ENCODE assay signal across 8 cellular contexts in the genomic region with DNA sequence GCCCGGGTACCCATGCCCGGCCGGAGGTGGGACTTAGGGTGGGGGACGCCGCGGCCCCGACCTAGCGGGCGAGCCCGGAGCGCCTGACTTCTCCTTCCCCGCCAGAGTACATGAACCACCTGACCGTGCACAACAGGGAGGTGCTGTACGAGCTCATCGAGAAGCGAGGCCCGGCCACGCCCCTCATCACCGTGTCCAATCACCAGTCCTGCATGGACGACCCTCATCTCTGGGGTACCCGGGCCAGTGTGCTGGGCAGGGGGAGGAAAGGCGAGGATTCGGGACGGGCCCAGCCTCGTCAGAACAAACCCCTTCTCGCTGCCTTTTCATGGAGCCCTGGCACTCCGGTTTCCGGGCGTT. TPM values are rescaled to one million over a fixed set of nuclear protein-coding genes. Genes with fewer than 3 reads are reported as not detected.
DNase-seq lines count a peak whose midpoint lies in the region; ATAC-seq and TF ChIP-seq lines count a peak whose summit lies in the region.

No MANE protein-coding gene starts in this region.

- TF ChIP-seq CTCF in adrenal gland (IDR thresholded peaks at IDR 0.05): no peak
- no peak for TF ChIP-seq CTCF in right atrium auricular region (IDR thresholded peaks at IDR 0.05)

- peak overlapping the region; percentile 76 for H3K27ac ChIP-seq in CD4-positive, CD25-positive, alpha-beta regulatory T cell (ENCODE audit: insufficient read depth, low read length, poor library complexity, severe bottlenecking)
- H3K27ac ChIP-seq in HUES48 (ENCODE audit: low read depth, low read length) (peak overlapping the region; percentile 78), adrenal gland (peak overlapping the region; percentile 64 to 95 (median 84)), right atrium auricular region (peak overlapping the region; percentile 87 to 91), rectal smooth muscle tissue (ENCODE audit: low read depth, low read length) (peak overlapping the region; percentile 85)

- H3K9ac ChIP-seq in HUES48 (ENCODE audit: low read depth, low read length) (peak overlapping the region; percentile 46; the same call in 1 of the 2 replicates), rectal smooth muscle tissue (ENCODE audit: low read length) (peak overlapping the region; percentile 62)

- H3K4me1 ChIP-seq in CD4-positive, CD25-positive, alpha-beta regulatory T cell (ENCODE audit: control insufficient read depth, insufficient read depth, low read length, poor library complexity, severe bottlenecking): peaks cover 16% of the 10 kb centered on the region
- H3K4me1 ChIP-seq in HUES48 (ENCODE audit: control insufficient read depth, insufficient read depth, low read length): no peaks in the 10 kb centered on the region
- peaks cover 0 to 4% of the 10 kb centered on the region in 2 donors for H3K4me1 ChIP-seq in adrenal gland (replicated peaks in 1 of 2)
- H3K4me1 ChIP-seq in right atrium auricular region: peaks cover 0 to 21% of the 10 kb centered on the region in 2 donors
- H3K4me1 ChIP-seq in rectal smooth muscle tissue (ENCODE audit: control insufficient read depth, insufficient read depth, low read length): no peaks in the 10 kb centered on the region

- H3K27me3 Mint-ChIP-seq in CD4-positive, CD25-positive, alpha-beta regulatory T cell: no peaks in the 10 kb centered on the region

- H3K4me1 Mint-ChIP-seq in CD4-positive, CD25-positive, alpha-beta regulatory T cell: peaks cover 3 to 21% (median 8%) of the 10 kb centered on the region in 4 donors

- TF ChIP-seq POLR2A in adrenal gland (IDR thresholded peaks at IDR 0.05): peak in 1 of 2 donors; percentile 47

- peak in 2 of 3 donors; percentile 30 to 78 for DNase-seq in CD4-positive, CD25-positive, alpha-beta regulatory T cell
- DNase-seq in RKO (ENCODE audit: low spot score) (peak; percentile 56), adrenal gland (peak; percentile 61 to 83 (median 70)), right atrium auricular region (ENCODE audit: low spot score) (no peak), middle frontal gyrus (ENCODE audit: extremely low spot score, low spot score) (no peak)

- H3K9me3 ChIP-seq in CD4-positive, CD25-positive, alpha-beta regulatory T cell (ENCODE audit: control insufficient read depth in 2 of 2, low read length in 2 of 2): no peaks in the 10 kb centered on the region
- H3K9me3 ChIP-seq in HUES48 (ENCODE audit: control insufficient read depth, insufficient read depth, low read length) (peaks cover 30% of the 10 kb centered on the region), adrenal gland (replicated peaks in 1 of 3) (no peaks in the 10 kb centered on the region), right atrium auricular region (no peaks in the 10 kb centered on the region)

- 1 to 35% (median 33%) methylated on average over 13 to 29 of the region's 29 CpGs; no CpG with 5 or more reads in 1 of the 4 donors for WGBS in adrenal gland, 4 donors

- intact Hi-C loops in adrenal gland (cut with DNase I): no loop called here

- H3K4me3 ChIP-seq in CD4-positive, CD25-positive, alpha-beta regulatory T cell (ENCODE audit: low read depth, low read length): peak overlapping the region; percentile 53
- peak overlapping the region; percentile 72 for H3K4me3 ChIP-seq in HUES48 (ENCODE audit: low read depth, low read length)
- peak overlapping the region in 3 of 4 donors; percentile 25 to 70 (median 57) for H3K4me3 ChIP-seq in adrenal gland
- peak overlapping the region; percentile 67 to 68 for H3K4me3 ChIP-seq in right atrium auricular region
- H3K4me3 ChIP-seq in rectal smooth muscle tissue (ENCODE audit: low read length): peak overlapping the region; percentile 70

- H3K36me3 Mint-ChIP-seq in CD4-positive, CD25-positive, alpha-beta regulatory T cell: no peaks in the 10 kb centered on the region

- H3K27ac Mint-ChIP-seq in CD4-positive, CD25-positive, alpha-beta regulatory T cell: peak overlapping the region; percentile 69 to 78 (median 74)

- peaks cover 0 to 3% (median 0%) of the 10 kb centered on the region in 7 donors for H3K9me3 Mint-ChIP-seq in CD4-positive, CD25-positive, alpha-beta regulatory T cell

- H3K4me3 Mint-ChIP-seq in CD4-positive, CD25-positive, alpha-beta regulatory T cell: peak overlapping the region; percentile 85 to 87 (median 86)

- peak; percentile 58 to 73 for ATAC-seq in CD4-positive, CD25-positive, alpha-beta regulatory T cell (ENCODE audit: low read depth in 2 of 2)
- peak; percentile 52 for ATAC-seq in GM19328 (IDR thresholded peaks at IDR 0.05; ENCODE audit: unreplicated experiment)

- H3K36me3 ChIP-seq in CD4-positive, CD25-positive, alpha-beta regulatory T cell (ENCODE audit: control insufficient read depth, insufficient read depth, low read length): peaks cover 3% of the 10 kb centered on the region
- H3K36me3 ChIP-seq in HUES48 (ENCODE audit: control insufficient read depth, insufficient read depth, low read length) (peaks cover 8% of the 10 kb centered on the region; the same call in 1 of the 2 replicates), adrenal gland (replicated peaks in 1 of 2) (no peaks in the 10 kb centered on the region), right atrium auricular region (no peaks in the 10 kb centered on the region), rectal smooth muscle tissue (ENCODE audit: control insufficient read depth, insufficient read depth, low read length) (no peaks in the 10 kb centered on the region)

- no peaks in the 10 kb centered on the region for H3K27me3 ChIP-seq in CD4-positive, CD25-positive, alpha-beta regulatory T cell (ENCODE audit: control insufficient read depth, insufficient read depth, low read length)
- no peaks in the 10 kb centered on the region for H3K27me3 ChIP-seq in HUES48 (ENCODE audit: control insufficient read depth, insufficient read depth, low read length)
- H3K27me3 ChIP-seq in adrenal gland: peaks cover 4% of the 10 kb centered on the region
- no peaks in the 10 kb centered on the region for H3K27me3 ChIP-seq in right atrium auricular region
- H3K27me3 ChIP-seq in rectal smooth muscle tissue (ENCODE audit: control insufficient read depth, insufficient read depth, low read length): peaks cover 2% of the 10 kb centered on the region

RNA-seq across cellular contexts. Expression of a gene that starts 0.6 kb away (rescaled TPM):
- total RNA-seq in CD4-positive, CD25-positive, alpha-beta regulatory T cell: 84.2 TPM
- 10 to 100 TPM; 28.4 to 37.7 (median 34.3) TPM for polyA plus RNA-seq in CD4-positive, CD25-positive, alpha-beta regulatory T cell
- total RNA-seq in adrenal gland (10 to 100 TPM; 18.1 to 47.1 (median 26.6) TPM), right atrium auricular region (10 to 100 TPM; 24.8 to 28.9 TPM)
- polyA plus RNA-seq in adrenal gland: 100 to 1,000 TPM in 2 of 3 donors, 1 to 10 TPM in 1; 8.6 to 142 (median 103) TPM

RNA-seq across cellular contexts. Expression of a gene that starts 2.9 kb away (rescaled TPM):
- 29.7 TPM for total RNA-seq in CD4-positive, CD25-positive, alpha-beta regulatory T cell
- 10 to 100 TPM; 12.2 to 23.1 (median 19.1) TPM for polyA plus RNA-seq in CD4-positive, CD25-positive, alpha-beta regulatory T cell
- total RNA-seq in adrenal gland (100 to 1,000 TPM in 1 of 8 donors, 10 to 100 TPM in 7; 29.4 to 101 (median 55.5) TPM), right atrium auricular region (10 to 100 TPM; 74.4 to 84.0 TPM)
- 10 to 100 TPM; 17.2 to 48.0 (median 42.7) TPM for polyA plus RNA-seq in adrenal gland

RNA-seq across cellular contexts. Expression of a gene that starts 13.8 kb away (rescaled TPM):
- total RNA-seq in CD4-positive, CD25-positive, alpha-beta regulatory T cell: 4,192 TPM
- polyA plus RNA-seq in CD4-positive, CD25-positive, alpha-beta regulatory T cell: 1,000 to 10,000 TPM; 3,877 to 6,073 (median 4,905) TPM
- total RNA-seq in adrenal gland (1,000 to 10,000 TPM in 7 of 8 donors, 100 to 1,000 TPM in 1; 626 to 5,287 (median 2,443) TPM), right atrium auricular region (1,000 to 10,000 TPM; 1,667 to 4,587 TPM)
- 1,000 to 10,000 TPM; 1,725 to 3,645 (median 2,430) TPM for polyA plus RNA-seq in adrenal gland

RNA-seq across cellular contexts. Expression of a gene that starts 16.5 kb away (rescaled TPM):
- total RNA-seq in CD4-positive, CD25-positive, alpha-beta regulatory T cell: 44.9 TPM
- polyA plus RNA-seq in CD4-positive, CD25-positive, alpha-beta regulatory T cell: 100 to 1,000 TPM; 100 to 125 (median 112) TPM
- total RNA-seq in adrenal gland (100 to 1,000 TPM in 5 of 8 donors, 10 to 100 TPM in 3; 68.8 to 170 (median 137) TPM), right atrium auricular region (10 to 100 TPM; 50.3 to 77.7 TPM)
- polyA plus RNA-seq in adrenal gland: 100 to 1,000 TPM in 1 of 3 donors, 10 to 100 TPM in 2; 55.4 to 133 (median 56.8) TPM

RNA-seq across cellular contexts. Expression of a gene that starts 25.0 kb away (rescaled TPM):
- 169 TPM for total RNA-seq in CD4-positive, CD25-positive, alpha-beta regulatory T cell
- 10 to 100 TPM; 33.7 to 46.3 (median 41.9) TPM for polyA plus RNA-seq in CD4-positive, CD25-positive, alpha-beta regulatory T cell
- total RNA-seq in adrenal gland: 100 to 1,000 TPM in 7 of 8 donors, 10 to 100 TPM in 1; 85.6 to 142 (median 113) TPM
- polyA plus RNA-seq in adrenal gland: 100 to 1,000 TPM; 155 to 287 (median 216) TPM
- 100 to 1,000 TPM in 1 of 2 donors, 10 to 100 TPM in 1; 73.8 to 116 TPM for total RNA-seq in right atrium auricular region

Comparison
In these comparisons a context has a peak if more than half of its experiments do, and no peak if none do; other contexts are left out.
1. DNase-seq: peak in CD4-positive, CD25-positive, alpha-beta regulatory T cell (2 of 3), RKO (single experiment) and adrenal gland (7 of 7); none in right atrium auricular region (single experiment) and middle frontal gyrus (single experiment).
2. Peak in every context shown above with its lines, with median percentiles within 50 percentile points of each other: H3K27ac ChIP-seq and H3K4me3 ChIP-seq.